1 cellular context compared by ENCODE assay signal in the genomic region with DNA sequence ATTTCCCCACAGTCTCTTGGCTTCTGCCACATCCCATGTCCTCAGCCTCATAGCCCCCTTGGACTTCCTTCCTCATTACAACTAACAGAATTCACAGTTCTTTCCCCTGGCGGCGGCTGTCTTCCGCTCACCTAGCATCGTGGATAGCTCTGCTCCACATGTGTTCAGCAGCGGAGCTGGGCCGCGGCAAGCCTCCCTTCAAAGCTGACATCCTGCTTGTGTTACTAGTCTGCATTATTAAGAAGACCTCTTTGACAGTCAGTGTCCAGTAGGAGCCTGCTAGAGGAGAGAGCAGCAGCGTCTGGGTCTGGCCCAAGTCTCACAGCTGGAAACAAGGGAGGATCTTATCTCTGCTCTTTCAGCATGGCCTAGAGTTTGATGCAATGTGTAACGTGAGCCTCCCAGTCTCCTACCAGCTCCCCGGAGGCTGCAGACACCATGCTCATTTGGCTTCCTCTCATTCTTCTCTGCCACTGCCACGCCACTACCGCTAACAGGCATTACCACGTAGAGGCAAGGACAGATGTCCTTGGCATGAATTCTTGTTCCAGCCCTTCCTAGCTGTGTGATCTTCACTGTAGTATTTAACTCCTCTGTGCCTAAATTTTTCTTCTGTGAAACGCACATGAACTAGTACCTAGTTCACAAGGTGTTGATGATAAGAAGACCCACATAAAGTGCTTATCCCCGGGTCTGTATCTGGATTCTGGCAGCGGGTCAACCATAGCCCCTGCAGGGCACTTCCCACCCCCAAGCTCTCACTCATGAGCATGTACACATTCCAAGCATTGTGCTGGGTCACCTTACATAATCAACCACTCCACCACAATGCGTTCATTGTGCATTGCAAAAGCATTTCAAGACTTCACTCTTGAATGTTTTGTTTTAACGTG.
TF ChIP-seq lines count a peak whose summit lies in the region.

No MANE protein-coding gene starts in this region.

TF ChIP-seq in K562, 482 proteins besides CTCF, POLR2A, EP300 and RAD21 (continued from another document and continues in another):
- TF ChIP-seq NFXL1 (CRISPR knock-in tag; IDR thresholded peaks at IDR 0.05) = no peak
- TF ChIP-seq, protein P1, sequence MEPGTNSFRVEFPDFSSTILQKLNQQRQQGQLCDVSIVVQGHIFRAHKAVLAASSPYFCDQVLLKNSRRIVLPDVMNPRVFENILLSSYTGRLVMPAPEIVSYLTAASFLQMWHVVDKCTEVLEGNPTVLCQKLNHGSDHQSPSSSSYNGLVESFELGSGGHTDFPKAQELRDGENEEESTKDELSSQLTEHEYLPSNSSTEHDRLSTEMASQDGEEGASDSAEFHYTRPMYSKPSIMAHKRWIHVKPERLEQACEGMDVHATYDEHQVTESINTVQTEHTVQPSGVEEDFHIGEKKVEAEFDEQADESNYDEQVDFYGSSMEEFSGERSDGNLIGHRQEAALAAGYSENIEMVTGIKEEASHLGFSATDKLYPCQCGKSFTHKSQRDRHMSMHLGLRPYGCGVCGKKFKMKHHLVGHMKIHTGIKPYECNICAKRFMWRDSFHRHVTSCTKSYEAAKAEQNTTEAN (CRISPR knock-in tag; IDR thresholded peaks at IDR 0.05) = no peak; the same call in 1 of the 2 replicates
- peak; percentile 52 to 85; a peak in 3 of 4 replicates for TF ChIP-seq MNT (conservative IDR thresholded peaks at IDR 0.05)
- no peak for TF ChIP-seq ZNF449 (CRISPR knock-in tag; IDR thresholded peaks at IDR 0.05)
- no peak for TF ChIP-seq ARHGAP35 (IDR thresholded peaks at IDR 0.05; ENCODE audit: partially characterized antibody)
- no peak for TF ChIP-seq SIN3B (IDR thresholded peaks at IDR 0.05; ENCODE audit: low read depth)
- TF ChIP-seq ZBTB40 (IDR thresholded peaks at IDR 0.05) = no peak
- no peak for TF ChIP-seq ZBTB40 (CRISPR knock-in tag; IDR thresholded peaks at IDR 0.05)
- TF ChIP-seq TFAM (CRISPR knock-in tag; conservative IDR thresholded peaks at IDR 0.05) = no peak
- no peak for TF ChIP-seq TCFL5 (CRISPR knock-in tag; conservative IDR thresholded peaks at IDR 0.05)
- TF ChIP-seq, protein P2, sequence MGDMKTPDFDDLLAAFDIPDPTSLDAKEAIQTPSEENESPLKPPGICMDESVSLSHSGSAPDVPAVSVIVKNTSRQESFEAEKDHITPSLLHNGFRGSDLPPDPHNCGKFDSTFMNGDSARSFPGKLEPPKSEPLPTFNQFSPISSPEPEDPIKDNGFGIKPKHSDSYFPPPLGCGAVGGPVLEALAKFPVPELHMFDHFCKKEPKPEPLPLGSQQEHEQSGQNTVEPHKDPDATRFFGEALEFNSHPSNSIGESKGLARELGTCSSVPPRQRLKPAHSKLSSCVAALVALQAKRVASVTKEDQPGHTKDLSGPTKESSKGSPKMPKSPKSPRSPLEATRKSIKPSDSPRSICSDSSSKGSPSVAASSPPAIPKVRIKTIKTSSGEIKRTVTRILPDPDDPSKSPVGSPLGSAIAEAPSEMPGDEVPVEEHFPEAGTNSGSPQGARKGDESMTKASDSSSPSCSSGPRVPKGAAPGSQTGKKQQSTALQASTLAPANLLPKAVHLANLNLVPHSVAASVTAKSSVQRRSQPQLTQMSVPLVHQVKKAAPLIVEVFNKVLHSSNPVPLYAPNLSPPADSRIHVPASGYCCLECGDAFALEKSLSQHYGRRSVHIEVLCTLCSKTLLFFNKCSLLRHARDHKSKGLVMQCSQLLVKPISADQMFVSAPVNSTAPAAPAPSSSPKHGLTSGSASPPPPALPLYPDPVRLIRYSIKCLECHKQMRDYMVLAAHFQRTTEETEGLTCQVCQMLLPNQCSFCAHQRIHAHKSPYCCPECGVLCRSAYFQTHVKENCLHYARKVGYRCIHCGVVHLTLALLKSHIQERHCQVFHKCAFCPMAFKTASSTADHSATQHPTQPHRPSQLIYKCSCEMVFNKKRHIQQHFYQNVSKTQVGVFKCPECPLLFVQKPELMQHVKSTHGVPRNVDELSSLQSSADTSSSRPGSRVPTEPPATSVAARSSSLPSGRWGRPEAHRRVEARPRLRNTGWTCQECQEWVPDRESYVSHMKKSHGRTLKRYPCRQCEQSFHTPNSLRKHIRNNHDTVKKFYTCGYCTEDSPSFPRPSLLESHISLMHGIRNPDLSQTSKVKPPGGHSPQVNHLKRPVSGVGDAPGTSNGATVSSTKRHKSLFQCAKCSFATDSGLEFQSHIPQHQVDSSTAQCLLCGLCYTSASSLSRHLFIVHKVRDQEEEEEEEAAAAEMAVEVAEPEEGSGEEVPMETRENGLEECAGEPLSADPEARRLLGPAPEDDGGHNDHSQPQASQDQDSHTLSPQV (IDR thresholded peaks at IDR 0.05) = peak; percentile 75; the same call in 1 of the 2 replicates
- no peak; the same call in 1 of the 2 replicates for TF ChIP-seq NKRF (IDR thresholded peaks at IDR 0.05; ENCODE audit: borderline replicate concordance)
- TF ChIP-seq, protein P3, sequence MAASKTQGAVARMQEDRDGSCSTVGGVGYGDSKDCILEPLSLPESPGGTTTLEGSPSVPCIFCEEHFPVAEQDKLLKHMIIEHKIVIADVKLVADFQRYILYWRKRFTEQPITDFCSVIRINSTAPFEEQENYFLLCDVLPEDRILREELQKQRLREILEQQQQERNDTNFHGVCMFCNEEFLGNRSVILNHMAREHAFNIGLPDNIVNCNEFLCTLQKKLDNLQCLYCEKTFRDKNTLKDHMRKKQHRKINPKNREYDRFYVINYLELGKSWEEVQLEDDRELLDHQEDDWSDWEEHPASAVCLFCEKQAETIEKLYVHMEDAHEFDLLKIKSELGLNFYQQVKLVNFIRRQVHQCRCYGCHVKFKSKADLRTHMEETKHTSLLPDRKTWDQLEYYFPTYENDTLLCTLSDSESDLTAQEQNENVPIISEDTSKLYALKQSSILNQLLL (CRISPR knock-in tag; IDR thresholded peaks at IDR 0.05; ENCODE audit: borderline replicate concordance) = no peak
- no peak for TF ChIP-seq HDAC8 (tag; IDR thresholded peaks at IDR 0.05)
- TF ChIP-seq TAL1 (IDR thresholded peaks at IDR 0.05) = peak; percentile 57
- no peak for TF ChIP-seq SNIP1 (IDR thresholded peaks at IDR 0.05; ENCODE audit: low read depth)
- peak; percentile 85 for TF ChIP-seq TAF9B (IDR thresholded peaks at IDR 0.05; ENCODE audit: partially characterized antibody)
- TF ChIP-seq RFX5 (IDR thresholded peaks at IDR 0.05; ENCODE audit: low read depth, low read length) = no peak
- TF ChIP-seq ZNF75A (CRISPR knock-in tag; IDR thresholded peaks at IDR 0.05) = no peak
- no peak for TF ChIP-seq XRCC3 (IDR thresholded peaks at IDR 0.05)
- TF ChIP-seq, protein P4, sequence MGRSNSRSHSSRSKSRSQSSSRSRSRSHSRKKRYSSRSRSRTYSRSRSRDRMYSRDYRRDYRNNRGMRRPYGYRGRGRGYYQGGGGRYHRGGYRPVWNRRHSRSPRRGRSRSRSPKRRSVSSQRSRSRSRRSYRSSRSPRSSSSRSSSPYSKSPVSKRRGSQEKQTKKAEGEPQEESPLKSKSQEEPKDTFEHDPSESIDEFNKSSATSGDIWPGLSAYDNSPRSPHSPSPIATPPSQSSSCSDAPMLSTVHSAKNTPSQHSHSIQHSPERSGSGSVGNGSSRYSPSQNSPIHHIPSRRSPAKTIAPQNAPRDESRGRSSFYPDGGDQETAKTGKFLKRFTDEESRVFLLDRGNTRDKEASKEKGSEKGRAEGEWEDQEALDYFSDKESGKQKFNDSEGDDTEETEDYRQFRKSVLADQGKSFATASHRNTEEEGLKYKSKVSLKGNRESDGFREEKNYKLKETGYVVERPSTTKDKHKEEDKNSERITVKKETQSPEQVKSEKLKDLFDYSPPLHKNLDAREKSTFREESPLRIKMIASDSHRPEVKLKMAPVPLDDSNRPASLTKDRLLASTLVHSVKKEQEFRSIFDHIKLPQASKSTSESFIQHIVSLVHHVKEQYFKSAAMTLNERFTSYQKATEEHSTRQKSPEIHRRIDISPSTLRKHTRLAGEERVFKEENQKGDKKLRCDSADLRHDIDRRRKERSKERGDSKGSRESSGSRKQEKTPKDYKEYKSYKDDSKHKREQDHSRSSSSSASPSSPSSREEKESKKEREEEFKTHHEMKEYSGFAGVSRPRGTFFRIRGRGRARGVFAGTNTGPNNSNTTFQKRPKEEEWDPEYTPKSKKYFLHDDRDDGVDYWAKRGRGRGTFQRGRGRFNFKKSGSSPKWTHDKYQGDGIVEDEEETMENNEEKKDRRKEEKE (IDR thresholded peaks at IDR 0.05; ENCODE audit: borderline replicate concordance in 1 of 2, control insufficient read depth in 1 of 2, low read depth in 2 of 2, low read length in 1 of 2) = 0 out of 4 replicates have a peak, but pooled peaks of 1 of the 2 experiments have one; percentile 29
